In the genomic region with DNA sequence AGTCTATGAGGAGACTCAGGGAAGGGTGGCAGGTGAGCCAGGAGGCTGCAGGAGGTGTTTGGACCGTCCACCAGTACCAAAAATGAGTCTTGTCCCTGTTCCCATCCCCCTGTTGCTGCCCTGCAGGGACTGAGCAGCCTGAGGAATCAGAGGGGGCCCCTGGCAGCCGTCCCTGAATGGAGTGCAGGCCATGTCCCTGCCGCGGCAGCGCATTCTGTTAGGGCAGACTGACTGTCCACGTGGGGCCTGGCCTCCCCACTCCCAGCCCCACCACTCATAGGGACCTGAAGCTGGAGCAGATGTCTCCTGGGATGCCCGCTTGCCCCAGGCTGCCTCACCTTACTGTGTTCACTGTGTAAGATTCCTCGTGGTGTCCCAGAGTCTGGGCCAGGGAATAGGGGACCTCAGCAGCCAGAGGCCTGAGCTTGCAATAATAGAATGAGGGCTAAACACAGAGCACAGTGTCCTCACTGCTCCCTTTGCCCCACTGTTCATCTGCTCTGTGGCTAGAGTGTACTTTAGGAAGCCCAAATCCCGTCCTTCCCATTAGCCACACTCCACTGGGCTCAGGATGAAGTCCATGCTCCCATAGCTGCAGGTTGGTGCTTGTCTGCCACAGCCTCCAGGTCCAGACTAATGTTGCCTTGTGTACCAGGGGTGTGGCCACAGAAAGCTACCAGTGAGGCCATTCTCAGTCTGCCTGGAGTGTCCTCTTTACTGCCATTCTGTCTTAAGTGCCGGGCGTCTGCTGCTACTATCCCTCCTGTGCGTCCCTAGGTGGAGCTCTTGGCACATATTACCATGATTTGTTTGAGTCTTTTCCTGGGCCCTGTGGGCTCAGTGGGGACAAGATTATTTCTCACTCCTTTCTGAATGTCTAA, we compare ENCODE assay signal across 1 cellular context.
TF ChIP-seq lines count a peak whose summit lies in the region.

No MANE protein-coding gene starts in this region.

TF ChIP-seq in GM23338, 12 proteins besides CTCF, POLR2A, EP300 and RAD21 (continued from another document):
- TF ChIP-seq CREB1 (CRISPR knock-in tag; IDR thresholded peaks at IDR 0.05; ENCODE audit: low read depth), result no peak
- no peak for TF ChIP-seq STAT1 (IDR thresholded peaks at IDR 0.05; ENCODE audit: unreplicated experiment)
- TF ChIP-seq, protein P1, sequence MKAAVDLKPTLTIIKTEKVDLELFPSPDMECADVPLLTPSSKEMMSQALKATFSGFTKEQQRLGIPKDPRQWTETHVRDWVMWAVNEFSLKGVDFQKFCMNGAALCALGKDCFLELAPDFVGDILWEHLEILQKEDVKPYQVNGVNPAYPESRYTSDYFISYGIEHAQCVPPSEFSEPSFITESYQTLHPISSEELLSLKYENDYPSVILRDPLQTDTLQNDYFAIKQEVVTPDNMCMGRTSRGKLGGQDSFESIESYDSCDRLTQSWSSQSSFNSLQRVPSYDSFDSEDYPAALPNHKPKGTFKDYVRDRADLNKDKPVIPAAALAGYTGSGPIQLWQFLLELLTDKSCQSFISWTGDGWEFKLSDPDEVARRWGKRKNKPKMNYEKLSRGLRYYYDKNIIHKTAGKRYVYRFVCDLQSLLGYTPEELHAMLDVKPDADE (IDR thresholded peaks at IDR 0.05), result no peak
- no peak for TF ChIP-seq EZH2phosphoT487 (IDR thresholded peaks at IDR 0.05; ENCODE audit: unreplicated experiment)
- TF ChIP-seq ZNF331 (CRISPR knock-in tag; IDR thresholded peaks at IDR 0.05; ENCODE audit: low read depth), result no peak
- TF ChIP-seq, protein P2, sequence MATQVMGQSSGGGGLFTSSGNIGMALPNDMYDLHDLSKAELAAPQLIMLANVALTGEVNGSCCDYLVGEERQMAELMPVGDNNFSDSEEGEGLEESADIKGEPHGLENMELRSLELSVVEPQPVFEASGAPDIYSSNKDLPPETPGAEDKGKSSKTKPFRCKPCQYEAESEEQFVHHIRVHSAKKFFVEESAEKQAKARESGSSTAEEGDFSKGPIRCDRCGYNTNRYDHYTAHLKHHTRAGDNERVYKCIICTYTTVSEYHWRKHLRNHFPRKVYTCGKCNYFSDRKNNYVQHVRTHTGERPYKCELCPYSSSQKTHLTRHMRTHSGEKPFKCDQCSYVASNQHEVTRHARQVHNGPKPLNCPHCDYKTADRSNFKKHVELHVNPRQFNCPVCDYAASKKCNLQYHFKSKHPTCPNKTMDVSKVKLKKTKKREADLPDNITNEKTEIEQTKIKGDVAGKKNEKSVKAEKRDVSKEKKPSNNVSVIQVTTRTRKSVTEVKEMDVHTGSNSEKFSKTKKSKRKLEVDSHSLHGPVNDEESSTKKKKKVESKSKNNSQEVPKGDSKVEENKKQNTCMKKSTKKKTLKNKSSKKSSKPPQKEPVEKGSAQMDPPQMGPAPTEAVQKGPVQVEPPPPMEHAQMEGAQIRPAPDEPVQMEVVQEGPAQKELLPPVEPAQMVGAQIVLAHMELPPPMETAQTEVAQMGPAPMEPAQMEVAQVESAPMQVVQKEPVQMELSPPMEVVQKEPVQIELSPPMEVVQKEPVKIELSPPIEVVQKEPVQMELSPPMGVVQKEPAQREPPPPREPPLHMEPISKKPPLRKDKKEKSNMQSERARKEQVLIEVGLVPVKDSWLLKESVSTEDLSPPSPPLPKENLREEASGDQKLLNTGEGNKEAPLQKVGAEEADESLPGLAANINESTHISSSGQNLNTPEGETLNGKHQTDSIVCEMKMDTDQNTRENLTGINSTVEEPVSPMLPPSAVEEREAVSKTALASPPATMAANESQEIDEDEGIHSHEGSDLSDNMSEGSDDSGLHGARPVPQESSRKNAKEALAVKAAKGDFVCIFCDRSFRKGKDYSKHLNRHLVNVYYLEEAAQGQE (IDR thresholded peaks at IDR 0.05; ENCODE audit: unreplicated experiment), result no peak
- TF ChIP-seq ZNF114 (CRISPR knock-in tag; IDR thresholded peaks at IDR 0.05), result no peak
- no peak for TF ChIP-seq JUNB (IDR thresholded peaks at IDR 0.05; ENCODE audit: unreplicated experiment)
- no peak for TF ChIP-seq POLR2AphosphoS5 (IDR thresholded peaks at IDR 0.05; ENCODE audit: low read depth)
- TF ChIP-seq EZH2 (IDR thresholded peaks at IDR 0.05; ENCODE audit: low read depth, unreplicated experiment), result no peak
